In the genomic region with DNA sequence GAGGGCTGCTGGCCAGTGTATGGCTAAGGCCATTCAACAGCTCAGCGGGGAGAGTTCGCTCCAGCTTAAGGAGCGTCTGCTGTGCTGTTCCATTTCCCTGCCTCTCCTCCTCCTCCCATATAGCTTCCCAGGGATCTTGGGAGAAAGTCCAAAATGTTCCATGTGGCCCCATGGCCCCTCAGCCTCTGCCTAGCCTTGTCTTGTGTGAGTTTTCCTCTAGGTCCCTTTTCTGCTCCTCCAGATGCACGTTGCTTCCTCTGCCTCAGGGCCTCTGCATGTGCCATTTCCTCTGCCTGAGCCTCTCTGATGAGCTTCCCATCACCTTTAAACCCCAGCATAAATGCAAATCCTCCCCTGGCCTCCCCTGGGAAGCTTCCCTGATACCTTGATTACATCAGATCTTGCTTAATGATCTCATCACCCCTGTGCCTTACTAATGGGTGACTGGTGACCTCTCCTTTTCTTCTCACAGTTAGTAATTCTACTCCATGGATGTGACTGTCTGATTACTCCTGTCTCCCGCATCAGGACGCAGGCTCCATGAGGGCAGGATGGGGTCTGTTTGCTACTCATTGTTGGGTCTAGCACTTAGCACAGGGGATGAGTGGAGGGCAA, we compare ENCODE assay signal across 28 cellular contexts. TPM values are rescaled to one million over a fixed set of nuclear protein-coding genes. Genes with fewer than 3 reads are reported as not detected.
A peak's percentile ranks its signal among the peaks of the same experiment; 100 is the strongest.
DNase-seq lines count a peak whose midpoint lies in the region; ATAC-seq and TF ChIP-seq lines count a peak whose summit lies in the region.
"Had no signal": no experiment of that assay in that cellular context is flagged by ENCODE, and none has a peak within 500 bp of the region (broad histone marks: within the 10 kb centered on the region; RNA-seq: fewer than 3 reads in every experiment).

No MANE protein-coding gene starts in this region.

- CTCF ChIA-PET in WTC11 (lab: Charles Lee), result interaction anchor here (1.0 to 1.6 kb wide), 2 partner anchors 10 to 131 kb away, joined by 3 to 4 read pairs; no protein-coding TSS in a partner anchor

- H3K4me2 ChIP-seq in Karpas-422 (ENCODE audit: low read depth, low read length, poor library complexity, severe bottlenecking), result no peak overlapping the region

- POLR2A ChIA-PET in WTC11 (lab: Charles Lee), result no interaction called here

- H3K9me2 ChIP-seq in Karpas-422 (replicated peaks; ENCODE audit: insufficient read depth, low read length), result no peaks in the 10 kb centered on the region

- H3K27ac ChIP-seq in Karpas-422 (ENCODE audit: low read length), result no peak overlapping the region
- H3K27ac ChIP-seq in ascending aorta, result peak overlapping the region; percentile 78 to 84
- H3K27ac ChIP-seq in stomach, result peak overlapping the region in 2 of 5 donors; percentile 32 to 38
- H3K27ac ChIP-seq: HL-60, left lung had no signal

- H3K27me3 ChIP-seq in Karpas-422 (ENCODE audit: low read length) (no peaks in the 10 kb centered on the region), ascending aorta (no peaks in the 10 kb centered on the region), stomach (peaks cover 0 to 6% (median 0%) of the 10 kb centered on the region in 3 donors)
- H3K27me3 ChIP-seq: left lung had no signal

- no peaks in the 10 kb centered on the region for H3K9me3 Mint-ChIP-seq in WTC11
- H3K9me3 Mint-ChIP-seq: activated CD4-positive, alpha-beta T cell treated with anti-CD3 and anti-CD28 coated beads, Interleukin-2, amount 10 ng/mL, durations not matched to agents 24 days and 14 days; activated T-helper 1 cell treated with anti-CD3 and anti-CD28 coated beads, Interleukin-12 subunit alpha, Interleukin-12 subunit beta, Interleukin-2, Interleukin-4 antibody, amounts not matched to agents 30 ng/mL and 10 ng/mL and 1 ng/mL, durations not matched to agents 14 hours and 24 hours and 36 hours had no signal

- 85 to 89% (median 88%) methylated on average over 6 of the region's 6 CpGs for WGBS in stomach, 5 donors

- intact Hi-C loops in ascending aorta (cut with DNase I) (no loop called here), stomach (cut with DNase I; ENCODE audit: low total_unique reads) (no loop called here)

- no peak overlapping the region for H2AFZ ChIP-seq in Karpas-422 (ENCODE audit: low read length)

- no peak for TF ChIP-seq POLR2A in stomach (IDR thresholded peaks at IDR 0.05)

- H3K36me3 ChIP-seq in Karpas-422 (ENCODE audit: insufficient read depth, low read length) (no peaks in the 10 kb centered on the region), ascending aorta (peaks cover 0 to 5% of the 10 kb centered on the region in 2 donors), stomach (no peaks in the 10 kb centered on the region)
- H3K36me3 ChIP-seq: esophagus squamous epithelium, left lung had no signal

- no peak for TF ChIP-seq CTCF in ascending aorta (IDR thresholded peaks at IDR 0.05)
- TF ChIP-seq CTCF in stomach (IDR thresholded peaks at IDR 0.05), result no peak
- no peak for TF ChIP-seq CTCF in WTC11 (IDR thresholded peaks at IDR 0.05)

- H3K4me3 Mint-ChIP-seq in WTC11, result no peak overlapping the region
- H3K4me3 Mint-ChIP-seq: activated CD4-positive, alpha-beta T cell treated with anti-CD3 and anti-CD28 coated beads, Interleukin-2, amount 10 ng/mL, durations not matched to agents 24 days and 14 days; activated T-helper 1 cell treated with anti-CD3 and anti-CD28 coated beads, Interleukin-12 subunit alpha, Interleukin-12 subunit beta, Interleukin-2, Interleukin-4 antibody, amounts not matched to agents 30 ng/mL and 10 ng/mL and 1 ng/mL, durations not matched to agents 14 hours and 24 hours and 36 hours; mesothelial cell of epicardium; naive thymus-derived CD4-positive, alpha-beta T cell; stimulated activated effector memory CD8-positive, alpha-beta T cell treated with anti-CD3 and anti-CD28 coated beads, Interleukin-12 subunit alpha, Interleukin-12 subunit beta, amount 100 ng/mL, for 72 hours had no signal

- TF ChIP-seq EP300 in stomach (IDR thresholded peaks at IDR 0.05), result no peak

- no peaks in the 10 kb centered on the region for H3K9me3 ChIP-seq in Karpas-422 (ENCODE audit: low read length)
- H3K9me3 ChIP-seq in ascending aorta, result no peaks in the 10 kb centered on the region
- H3K9me3 ChIP-seq in stomach, result peaks cover 0 to 7% (median 0%) of the 10 kb centered on the region in 4 donors
- H3K9me3 ChIP-seq: esophagus squamous epithelium, left lung had no signal

- no peak overlapping the region for H3K9ac ChIP-seq in Karpas-422 (ENCODE audit: low read length)

- DNase-seq in Karpas-422, result peak; percentile 40
- DNase-seq in ascending aorta (ENCODE audit: low spot score in 2 of 2), result peak in 1 of 2 donors; percentile 50
- peak; percentile 65 for DNase-seq in mesenteric fat pad (ENCODE audit: low spot score)
- DNase-seq in stomach, result peak; percentile 11
- no peak for DNase-seq in NCI-H2227 treated with DMSO at 0.1 percent for 48 hours (lab: John Stamatoyannopoulos, UW)
- DNase-seq in hypothalamus (lab: John Stamatoyannopoulos, UW), result no peak
- DNase-seq in foreskin melanocyte, result no peak
- DNase-seq in WTC11 (ENCODE audit: low spot score), result no peak
- DNase-seq: activated CD4-positive, alpha-beta T cell treated with anti-CD3 and anti-CD28 coated beads, Interleukin-2, amount 10 ng/mL, durations not matched to agents 24 days and 14 days; activated naive CD4-positive, alpha-beta T cell treated with anti-CD3 and anti-CD28 coated beads, Interleukin-2, amount 50 U/mL, for 16 hours; amygdala; cortex of kidney; esophagus squamous epithelium; left lung; NCI-H1436 treated with DMSO at 0.1 percent for 48 hours; NCI-H446 treated with DMSO at 0.1 percent for 48 hours; NCI-H82; occipital lobe; RPMI8226; stimulated activated CD4-positive, alpha-beta T cell treated with anti-CD3 and anti-CD28 coated beads, Interleukin-12 subunit alpha, Interleukin-12 subunit beta, amount 100 ng/mL, for 4 hours; stimulated activated CD4-positive, alpha-beta T cell treated with anti-CD3 and anti-CD28 coated beads, Interleukin-4, amount 100 ng/mL, for 1 hour; substantia nigra had no signal

- H3K27me3 Mint-ChIP-seq in WTC11 (ENCODE audit: low read depth), result no peaks in the 10 kb centered on the region; the same call in 1 of the 2 replicates
- H3K27me3 Mint-ChIP-seq: naive thymus-derived CD4-positive, alpha-beta T cell had no signal

- H3K4me3 ChIP-seq in Karpas-422 (ENCODE audit: low read length), result no peak overlapping the region
- no peak overlapping the region for H3K4me3 ChIP-seq in ascending aorta
- no peak overlapping the region for H3K4me3 ChIP-seq in stomach
- H3K4me3 ChIP-seq: esophagus squamous epithelium, left lung had no signal

- H3K79me2 ChIP-seq in Karpas-422 (ENCODE audit: low read length), result no peaks in the 10 kb centered on the region

- H4K20me1 ChIP-seq in Karpas-422 (ENCODE audit: insufficient read depth, low read depth, low read length), result no peaks in the 10 kb centered on the region

- H3K4me1 Mint-ChIP-seq in WTC11, result no peaks in the 10 kb centered on the region
- H3K4me1 Mint-ChIP-seq: activated CD4-positive, alpha-beta T cell treated with anti-CD3 and anti-CD28 coated beads, Interleukin-2, amount 10 ng/mL, durations not matched to agents 24 days and 14 days; mesothelial cell of epicardium; stimulated activated effector memory CD8-positive, alpha-beta T cell treated with anti-CD3 and anti-CD28 coated beads, Interleukin-12 subunit alpha, Interleukin-12 subunit beta, amount 100 ng/mL, for 72 hours had no signal

- H3K4me1 ChIP-seq in Karpas-422 (ENCODE audit: low read length), result no peaks in the 10 kb centered on the region
- peaks cover 10 to 35% of the 10 kb centered on the region in 2 donors for H3K4me1 ChIP-seq in ascending aorta
- H3K4me1 ChIP-seq in stomach, result no peaks in the 10 kb centered on the region
- H3K4me1 ChIP-seq: esophagus squamous epithelium, left lung had no signal

- no peaks in the 10 kb centered on the region for H3K36me3 Mint-ChIP-seq in WTC11
- H3K36me3 Mint-ChIP-seq: mesothelial cell of epicardium; naive thymus-derived CD4-positive, alpha-beta T cell; stimulated activated effector memory CD8-positive, alpha-beta T cell treated with anti-CD3 and anti-CD28 coated beads, Interleukin-12 subunit alpha, Interleukin-12 subunit beta, amount 100 ng/mL, for 72 hours had no signal

- H3K27ac Mint-ChIP-seq in WTC11, result no peak overlapping the region
- H3K27ac Mint-ChIP-seq: activated CD4-positive, alpha-beta T cell treated with anti-CD3 and anti-CD28 coated beads, Interleukin-2, amount 10 ng/mL, durations not matched to agents 24 days and 14 days; activated T-helper 1 cell treated with anti-CD3 and anti-CD28 coated beads, Interleukin-12 subunit alpha, Interleukin-12 subunit beta, Interleukin-2, Interleukin-4 antibody, amounts not matched to agents 30 ng/mL and 10 ng/mL and 1 ng/mL, durations not matched to agents 14 hours and 24 hours and 36 hours; mesothelial cell of epicardium; naive thymus-derived CD4-positive, alpha-beta T cell; stimulated activated effector memory CD8-positive, alpha-beta T cell treated with anti-CD3 and anti-CD28 coated beads, Interleukin-12 subunit alpha, Interleukin-12 subunit beta, amount 100 ng/mL, for 72 hours had no signal

- ATAC-seq in WTC11, result no peak
- ATAC-seq: left lung; naive thymus-derived CD4-positive, alpha-beta T cell; SK-N-SH treated with all-trans-retinoic acid at 6 μM for 48 hours; stimulated activated effector memory CD8-positive, alpha-beta T cell treated with anti-CD3 and anti-CD28 coated beads, Interleukin-12 subunit alpha, Interleukin-12 subunit beta, amount 100 ng/mL, for 72 hours had no signal

TF ChIP-seq in WTC11, 78 proteins besides CTCF, POLR2A, EP300 and RAD21 (continues in another document):
- TF ChIP-seq SP1 (CRISPR knock-in tag; conservative IDR thresholded peaks at IDR 0.05) (no peak), JUN (CRISPR knock-in tag; IDR thresholded peaks at IDR 0.05) (no peak), NR2C2 (CRISPR knock-in tag; IDR thresholded peaks at IDR 0.05) (no peak), NR3C1 (CRISPR knock-in tag; conservative IDR thresholded peaks at IDR 0.05; ENCODE audit: low read depth) (no peak)
- TF ChIP-seq, protein P1, sequence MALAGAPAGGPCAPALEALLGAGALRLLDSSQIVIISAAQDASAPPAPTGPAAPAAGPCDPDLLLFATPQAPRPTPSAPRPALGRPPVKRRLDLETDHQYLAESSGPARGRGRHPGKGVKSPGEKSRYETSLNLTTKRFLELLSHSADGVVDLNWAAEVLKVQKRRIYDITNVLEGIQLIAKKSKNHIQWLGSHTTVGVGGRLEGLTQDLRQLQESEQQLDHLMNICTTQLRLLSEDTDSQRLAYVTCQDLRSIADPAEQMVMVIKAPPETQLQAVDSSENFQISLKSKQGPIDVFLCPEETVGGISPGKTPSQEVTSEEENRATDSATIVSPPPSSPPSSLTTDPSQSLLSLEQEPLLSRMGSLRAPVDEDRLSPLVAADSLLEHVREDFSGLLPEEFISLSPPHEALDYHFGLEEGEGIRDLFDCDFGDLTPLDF (CRISPR knock-in tag; IDR thresholded peaks at IDR 0.05), result no peak

RNA-seq across cellular contexts. Expression of a gene that starts 24.0 kb away (rescaled TPM):
- not detected in 2 replicates for total RNA-seq in Karpas-422 (2014; rRNA removed; shearing (Covaris generic); ENCODE audit: low replicate concordance)
- 136 TPM for total RNA-seq in ascending aorta
- 4.5 TPM for total RNA-seq in mesenteric fat pad
- total RNA-seq in stomach, result 10 to 100 TPM in 1 of 5 donors, 1 to 10 TPM in 3, under 1 TPM in 1; 0.58 to 12.1 (median 4.3) TPM
- polyA plus RNA-seq in stomach, result under 1 TPM; 0.08 to 1.00 (median 0.92) TPM
- 0.11 to 0.60 TPM (median 0.15 TPM) in 3 replicates for total RNA-seq in WTC11 (2021)

Comparison
In these comparisons a context has a peak if more than half of its experiments do, and no peak if none do; other contexts are left out.
1. DNase-seq: peak in Karpas-422 (single experiment), mesenteric fat pad (single experiment) and stomach (single experiment); none in NCI-H2227 treated with DMSO at 0.1 percent for 48 hours (single experiment), hypothalamus (0 of 51), foreskin melanocyte (single experiment) and WTC11 (single experiment).
2. RNA of a gene that starts 24.0 kb away (total RNA-seq): 136 TPM in ascending aorta (single experiment); 4.5 TPM in mesenteric fat pad (single experiment), 0.58 to 12.1 TPM in stomach, 0.11 to 0.60 TPM in WTC11 and not detected in Karpas-422; every median in the first group is over 10 times any median in the second.